ENCODE assay signal across 1 cellular context in genomic region chr15:31278544-31279220, GRCh38.
TF ChIP-seq lines count a peak whose summit lies in the region.

No MANE protein-coding gene starts in this region.

TF ChIP-seq in SK-N-SH, 30 proteins besides CTCF, POLR2A, EP300 and RAD21 (continued from another document):
- TF ChIP-seq REST (IDR thresholded peaks at IDR 0.05; ENCODE audit: low read depth, low read length) (no peak), TAF1 (IDR thresholded peaks at IDR 0.05; ENCODE audit: borderline replicate concordance, low read depth, low read length) (no peak), USF2 (IDR thresholded peaks at IDR 0.05; ENCODE audit: borderline replicate concordance, low read depth, low read length) (no peak), MEF2A (IDR thresholded peaks at IDR 0.05; ENCODE audit: borderline replicate concordance, low read depth) (no peak), MAX (IDR thresholded peaks at IDR 0.05; ENCODE audit: low read depth) (no peak), USF1 (IDR thresholded peaks at IDR 0.05; ENCODE audit: borderline replicate concordance, low read depth) (no peak), RCOR1 (IDR thresholded peaks at IDR 0.05; ENCODE audit: low read length) (no peak), PBX3 (IDR thresholded peaks at IDR 0.05) (no peak)
